25 cellular contexts compared by ENCODE assay signal in the genomic region with DNA sequence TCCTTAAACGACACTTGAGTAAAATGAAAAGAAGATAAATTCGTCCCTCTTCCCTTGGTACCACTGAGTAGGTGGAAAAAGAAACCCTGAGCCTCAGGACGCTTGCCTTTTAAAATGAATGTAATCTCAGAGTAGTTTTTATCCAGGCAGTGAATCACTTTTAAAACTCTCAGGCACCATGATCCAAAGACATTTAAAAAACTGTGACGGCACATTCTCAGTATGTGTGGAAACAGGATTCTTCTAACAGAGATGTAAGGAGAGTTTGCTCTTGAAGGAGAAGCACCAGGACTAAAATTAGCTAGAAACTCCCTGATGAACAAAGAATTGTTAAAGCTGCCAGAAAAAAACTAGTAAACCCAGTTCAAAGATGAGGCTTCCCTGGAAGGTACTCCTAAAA.
"Had no signal": no experiment of that assay in that cellular context is flagged by ENCODE, and none has a peak within 500 bp of the region (broad histone marks: within the 10 kb centered on the region; RNA-seq: fewer than 3 reads in every experiment).

No MANE protein-coding gene starts in this region.

- H3K27ac ChIP-seq: epithelial cell of prostate, foreskin keratinocyte, hepatocyte, left lung, neutrophil, pancreas had no signal

- H3K27ac Mint-ChIP-seq: activated CD4-positive, alpha-beta memory T cell treated with anti-CD3 and anti-CD28 coated beads, Interleukin-2, amount 10 ng/mL, durations not matched to agents 7 days and 5 days; activated CD4-positive, alpha-beta T cell treated with anti-CD3 and anti-CD28 coated beads, Interleukin-2, amount 10 ng/mL, durations not matched to agents 24 days and 14 days; activated naive CD8-positive, alpha-beta T cell; endodermal cell; immature natural killer cell; natural killer cell treated with Interleukin-12 subunit alpha and Interleukin-12 subunit beta and Interleukin-15 and Interleukin-18, amount 100 ng/mL, for 72 hours had no signal

- H3K27me3 ChIP-seq: adrenal gland, foreskin keratinocyte, hepatocyte, left lung, pancreas had no signal

- H3K27me3 Mint-ChIP-seq: activated CD4-positive, alpha-beta memory T cell treated with anti-CD3 and anti-CD28 coated beads, Interleukin-2, amount 10 ng/mL, durations not matched to agents 7 days and 5 days; activated CD4-positive, alpha-beta T cell treated with anti-CD3 and anti-CD28 coated beads, Interleukin-2, amount 10 ng/mL, durations not matched to agents 24 days and 14 days; activated naive CD8-positive, alpha-beta T cell; natural killer cell treated with Interleukin-12 subunit alpha and Interleukin-12 subunit beta and Interleukin-15 and Interleukin-18, amount 100 ng/mL, for 72 hours had no signal

- H3K9me3 ChIP-seq: adrenal gland, left lung, neutrophil, pancreas, SK-N-SH had no signal

- H3K36me3 ChIP-seq: neutrophil had no signal

- H3K9me3 Mint-ChIP-seq: activated CD4-positive, alpha-beta memory T cell treated with anti-CD3 and anti-CD28 coated beads, Interleukin-2, amount 10 ng/mL, durations not matched to agents 7 days and 5 days; endodermal cell; immature natural killer cell; natural killer cell treated with Interleukin-12 subunit alpha and Interleukin-12 subunit beta and Interleukin-15 and Interleukin-18, amount 100 ng/mL, for 72 hours had no signal

- H3K4me3 Mint-ChIP-seq: activated CD4-positive, alpha-beta memory T cell treated with anti-CD3 and anti-CD28 coated beads, Interleukin-2, amount 10 ng/mL, durations not matched to agents 7 days and 5 days; activated CD4-positive, alpha-beta T cell treated with anti-CD3 and anti-CD28 coated beads, Interleukin-2, amount 10 ng/mL, durations not matched to agents 24 days and 14 days; activated naive CD8-positive, alpha-beta T cell; endodermal cell; immature natural killer cell; natural killer cell treated with Interleukin-12 subunit alpha and Interleukin-12 subunit beta and Interleukin-15 and Interleukin-18, amount 100 ng/mL, for 72 hours had no signal

- H3K4me1 Mint-ChIP-seq: endodermal cell, immature natural killer cell had no signal

- DNase-seq: activated CD4-positive, alpha-beta memory T cell treated with anti-CD3 and anti-CD28 coated beads, Interleukin-2, amount 10 ng/mL, durations not matched to agents 7 days and 5 days; activated CD4-positive, alpha-beta T cell treated with anti-CD3 and anti-CD28 coated beads, Interleukin-2, amount 10 ng/mL, durations not matched to agents 24 days and 14 days; activated gamma-delta T cell treated with Interleukin-2 at 50 U/mL for 16 hours; activated T-cell treated with anti-CD3 and anti-CD28 coated beads for 4 hours; adrenal gland; cortex of kidney; endodermal cell; foreskin keratinocyte; glutamatergic neuron; immature natural killer cell; kidney glomerular epithelial cell; left lung; pancreas; SK-N-SH; stimulated activated CD4-positive, alpha-beta T cell treated with anti-CD3 and anti-CD28 coated beads, Interleukin-15, amount 100 ng/mL, for 24 hours; stimulated activated CD4-positive, alpha-beta T cell treated with anti-CD3 and anti-CD28 coated beads, Interleukin-2, amount 100 ng/mL, for 48 hours; stimulated activated CD8-positive, alpha-beta memory T cell treated with anti-CD3 and anti-CD28 coated beads, Interleukin-4, amount 100 ng/mL, for 48 hours; stimulated activated naive CD4-positive, alpha-beta T cell had no signal

- H3K4me1 ChIP-seq: adrenal gland, foreskin keratinocyte had no signal

- H3K4me3 ChIP-seq: adrenal gland, hepatocyte, left lung, pancreas, smooth muscle cell had no signal

- ATAC-seq: foreskin keratinocyte; left lung; natural killer cell treated with Interleukin-12 subunit alpha and Interleukin-12 subunit beta and Interleukin-15 and Interleukin-18, amount 100 ng/mL, for 72 hours; pancreas; sciatic nerve had no signal
